ENCODE assay signal across 8 cellular contexts in the genomic region with DNA sequence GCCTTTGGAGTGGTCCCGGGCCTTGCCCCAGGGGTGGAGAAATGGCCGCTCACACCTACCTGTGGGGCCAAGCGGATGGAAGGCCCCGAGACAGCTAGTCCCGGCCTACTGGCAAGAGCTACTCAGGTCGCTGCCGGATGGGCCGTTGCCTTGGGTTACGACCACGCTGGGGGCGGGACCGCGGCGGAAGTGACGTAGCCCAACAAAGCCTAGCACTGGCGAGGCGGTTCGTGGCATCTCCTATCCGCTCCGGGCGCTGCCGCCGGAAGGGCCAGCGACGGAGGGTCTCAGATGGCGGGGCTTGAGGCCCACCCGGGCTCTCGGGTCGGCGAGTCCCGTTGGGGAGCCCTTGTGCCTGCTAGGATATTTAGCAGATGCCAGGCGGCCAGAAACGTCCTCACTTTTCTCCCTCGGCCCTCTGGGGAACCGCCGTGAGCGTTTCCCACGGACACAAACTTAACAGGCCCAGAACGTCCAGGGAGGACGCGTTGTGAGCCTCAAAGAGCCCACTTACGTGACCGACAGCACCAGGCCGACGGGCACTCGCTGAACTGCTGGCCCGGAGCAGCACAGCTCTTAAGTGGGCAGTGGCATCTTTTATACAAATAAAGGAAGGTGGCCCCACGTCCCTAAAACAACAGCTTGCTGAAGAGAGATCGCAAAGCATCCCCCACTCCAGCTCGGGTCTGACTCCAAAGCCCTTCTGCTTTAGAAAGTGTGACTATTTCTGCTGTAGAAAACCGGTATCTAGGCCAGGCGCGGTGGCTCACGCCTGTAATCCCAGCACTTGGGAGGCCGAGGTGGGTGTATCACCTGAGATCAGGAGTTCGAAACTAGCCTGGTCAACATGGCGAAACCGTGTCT. TPM values are rescaled to one million over a fixed set of nuclear protein-coding genes. Genes with fewer than 3 reads are reported as not detected.
DNase-seq lines count a peak whose midpoint lies in the region; ATAC-seq and TF ChIP-seq lines count a peak whose summit lies in the region.

A gene with protein sequence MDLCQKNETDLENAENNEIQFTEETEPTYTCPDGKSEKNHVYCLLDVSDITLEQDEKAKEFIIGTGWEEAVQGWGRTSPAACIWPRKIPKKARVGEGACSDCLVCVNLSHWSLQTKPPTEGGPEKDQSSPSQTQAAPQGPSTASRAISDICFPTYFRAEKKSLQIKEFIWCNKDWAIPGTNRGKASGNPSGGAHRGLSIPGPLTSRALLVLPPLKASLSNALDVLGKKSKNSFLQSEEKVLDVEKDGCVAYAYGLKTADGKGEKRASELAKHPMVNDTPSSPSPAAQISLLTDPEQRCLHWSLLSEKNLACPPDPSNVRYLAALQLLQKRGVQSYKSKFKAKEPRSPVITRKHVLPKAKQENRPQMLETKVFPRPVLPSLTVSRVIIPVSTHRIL (minus strand): TSS at position 162 of the 864 bp plus-strand sequence. CDS start 13,283 bp downstream, outside the sequence.

- no peaks in the 10 kb centered on the region for H3K9me2 ChIP-seq in DOHH2 (replicated peaks; ENCODE audit: control insufficient read depth, low read length)

- POLR2A ChIA-PET in Panc1 (lab: Charles Lee) = interaction anchor here (0.6 to 1.0 kb wide), 3 partner anchors 9 to 125 kb away, joined by 3 read pairs; no protein-coding TSS in a partner anchor

- peak within 1 kb of the TSS; percentile 100 for H3K4me2 ChIP-seq in DOHH2 (ENCODE audit: low read length)
- peak within 1 kb of the TSS; percentile 100 for H3K4me2 ChIP-seq in fibroblast of lung (ENCODE audit: extremely low read depth, insufficient read depth, low read length)

- H3K79me2 ChIP-seq in DOHH2 (ENCODE audit: control insufficient read depth, low read length) (no peaks in the 10 kb centered on the region), fibroblast of lung (ENCODE audit: control insufficient read depth, insufficient read depth, low read length) (no peaks in the 10 kb centered on the region)

- no peak for TF ChIP-seq CTCF in DOHH2 (IDR thresholded peaks at IDR 0.05; ENCODE audit: low read depth, low read length, poor library complexity, severe bottlenecking)
- TF ChIP-seq CTCF in Panc1 (IDR thresholded peaks at IDR 0.05) = no peak
- TF ChIP-seq CTCF in fibroblast of lung (conservative IDR thresholded peaks at IDR 0.05 in 1 of 2, IDR thresholded peaks at IDR 0.05 in 1 of 2; ENCODE audit: low read depth in 1 of 2, low read length in 2 of 2) = no peak

- ATAC-seq in GM21825 (IDR thresholded peaks at IDR 0.05; ENCODE audit: unreplicated experiment) (peak; percentile 97), Panc1 (peak; percentile 98), naive B cell (ENCODE audit: low read depth in 2 of 2) (peak; percentile 82 to 85)

- in situ Hi-C loops in Panc1 (cut with HindIII; ENCODE audit: low pct_unique_long_range_greater_than_20kb, low sequenced_read_pairs) = no loop called here

- no peaks in the 10 kb centered on the region for H3K27me3 Mint-ChIP-seq in naive B cell

- H3K9ac ChIP-seq in fibroblast of lung (ENCODE audit: insufficient read depth, low read length) = peak within 1 kb of the TSS; percentile 92

- no peaks in the 10 kb centered on the region for H3K9me3 Mint-ChIP-seq in naive B cell

- H3K4me1 ChIP-seq in DOHH2 (ENCODE audit: control insufficient read depth, low read length) (peaks cover 17% of the 10 kb centered on the region), Panc1 (ENCODE audit: control insufficient read depth, insufficient read depth, low read length) (no peaks in the 10 kb centered on the region; the same call in 1 of the 2 replicates), fibroblast of lung (ENCODE audit: control insufficient read depth, extremely low read depth, insufficient read depth, low read length) (peaks cover 2% of the 10 kb centered on the region)

- BruUV-seq in Panc1 (replicated peaks; lab: Mats Ljungman, UMichigan) = TSS peak; percentile 92

- CTCF ChIA-PET in Panc1 (lab: Charles Lee) = interaction anchor here (0.6 to 1.0 kb wide), 2 partner anchors 73 to 658 kb away, joined by 3 read pairs; no protein-coding TSS in a partner anchor

- peak within 1 kb of the TSS in 2 of 6 donors; percentile 6 to 91 for H3K27ac Mint-ChIP-seq in naive B cell

- peak within 1 kb of the TSS; percentile 61 for H3K27ac ChIP-seq in DOHH2 (ENCODE audit: low read depth, low read length)
- H3K27ac ChIP-seq in KOPT-K1 (ENCODE audit: low read depth, low read length, poor library complexity, severe bottlenecking) = peak within 1 kb of the TSS; percentile 58
- peak within 1 kb of the TSS; percentile 92 for H3K27ac ChIP-seq in Panc1 (ENCODE audit: low read length)
- peak within 1 kb of the TSS; percentile 97 for H3K27ac ChIP-seq in fibroblast of lung (ENCODE audit: insufficient read depth, low read length)

- H3F3A ChIP-seq in DOHH2 (ENCODE audit: control insufficient read depth, insufficient read depth) = 0 out of 2 replicates have a peak, but pooled peaks cover 3% of the 10 kb centered on the region

- no peaks in the 10 kb centered on the region for H3K36me3 Mint-ChIP-seq in naive B cell

- H3K36me3 ChIP-seq in DOHH2 (ENCODE audit: control insufficient read depth, low read length) = peaks cover 6% of the 10 kb centered on the region
- peaks cover 4% of the 10 kb centered on the region; the same call in 1 of the 2 replicates for H3K36me3 ChIP-seq in KOPT-K1 (ENCODE audit: insufficient read depth, low read length)
- H3K36me3 ChIP-seq in Panc1 (ENCODE audit: control insufficient read depth, insufficient read depth, low read length) = no peaks in the 10 kb centered on the region; the same call in 1 of the 2 replicates
- no peaks in the 10 kb centered on the region for H3K36me3 ChIP-seq in fibroblast of lung (ENCODE audit: control insufficient read depth, insufficient read depth, low read length)

- intact Hi-C loops in Panc1 (cut with micrococcal nuclease; ENCODE audit: unreplicated experiment) = no loop called here

- H2AFZ ChIP-seq in fibroblast of lung (ENCODE audit: low read length) = peak within 1 kb of the TSS; percentile 97

- H3K4me3 ChIP-seq in DOHH2 (ENCODE audit: low read length) (peak within 1 kb of the TSS; percentile 81), Panc1 (ENCODE audit: low read depth in 2 of 2, low read length in 2 of 2) (peak within 1 kb of the TSS; percentile 65 to 79), fibroblast of lung (replicated peaks in 1 of 4; ENCODE audit: control extremely low read depth in 1 of 4, insufficient read depth in 1 of 4, low read depth in 3 of 4, low read length in 4 of 4) (peak within 1 kb of the TSS; percentile 66 to 89 (median 82))

- peaks cover 0 to 3% (median 0%) of the 10 kb centered on the region in 3 donors for H3K4me1 Mint-ChIP-seq in naive B cell

- H4K20me1 ChIP-seq in DOHH2 (ENCODE audit: control insufficient read depth, insufficient read depth, low read depth, low read length) (no peaks in the 10 kb centered on the region), fibroblast of lung (ENCODE audit: control insufficient read depth, extremely low read depth, insufficient read depth, low read length) (no peaks in the 10 kb centered on the region)

- DNase-seq in Panc1 (ENCODE audit: low read depth, low spot score) (peak; percentile 78), activated T-helper 1 cell treated with Interleukin-2 at 50 U/mL for 16 hours (ENCODE audit: low read depth) (peak; percentile 93), fibroblast of lung (ENCODE audit: low read depth in 2 of 2) (peak; percentile 95 to 96), naive B cell (peak; percentile 98)
- peak; percentile 95 to 96 for DNase-seq in stimulated activated CD8-positive, alpha-beta memory T cell treated with anti-CD3 and anti-CD28 coated beads, Interleukin-7, amount 100 ng/mL, for 48 hours (ENCODE audit: extremely low read depth in 1 of 2, low read depth in 1 of 2)

- H3K9me3 ChIP-seq in DOHH2 (ENCODE audit: control insufficient read depth, insufficient read depth, low read length) (no peaks in the 10 kb centered on the region), KOPT-K1 (ENCODE audit: insufficient read depth, low read length, poor library complexity, severe bottlenecking) (no peaks in the 10 kb centered on the region), Panc1 (ENCODE audit: control insufficient read depth, insufficient read depth, low read depth, low read length) (no peaks in the 10 kb centered on the region), fibroblast of lung (ENCODE audit: control insufficient read depth, insufficient read depth, low read depth, low read length) (no peaks in the 10 kb centered on the region)

- H3K27me3 ChIP-seq in DOHH2 (ENCODE audit: control insufficient read depth, low read length) (peaks cover 3% of the 10 kb centered on the region; the same call in 1 of the 2 replicates), Panc1 (ENCODE audit: control insufficient read depth, insufficient read depth, low read length) (no peaks in the 10 kb centered on the region), fibroblast of lung (ENCODE audit: control insufficient read depth, insufficient read depth, low read length) (no peaks in the 10 kb centered on the region)

- H3K4me3 Mint-ChIP-seq in naive B cell = peak within 1 kb of the TSS in 2 of 8 donors; percentile 33 to 52

RNA-seq across cellular contexts. Expression of the gene that starts here (rescaled TPM):
- 1.2 TPM for total RNA-seq in Panc1 (2021; ENCODE audit: unreplicated experiment)
- 0.84 TPM for polyA plus RNA-seq in Panc1 (2012; ENCODE audit: insufficient read length)
- 0.51 TPM in 1 of 2 replicates, not detected in the other for total RNA-seq in fibroblast of lung
- 0.24 and 0.33 TPM in 2 replicates for polyA plus RNA-seq in fibroblast of lung
- polyA plus RNA-seq in fibroblast of lung (2012) = 0.14 and 0.15 TPM in 2 replicates
- not detected in 2 replicates for polyA minus RNA-seq in fibroblast of lung (ENCODE audit: low replicate concordance)
- under 1 TPM; 0.25 to 0.52 (median 0.46) TPM for polyA plus RNA-seq in naive B cell (ENCODE audit: low read depth in 6 of 6)

Comparison
In these comparisons a context has a peak if more than half of its experiments do, and no peak if none do; other contexts are left out.
1. Peak in every context shown above with its lines: DNase-seq, ATAC-seq, H3K4me3 ChIP-seq and H3K27ac ChIP-seq.
2. Peak in DNase-seq, H3K4me3 ChIP-seq, H3K27ac ChIP-seq, H3K9ac ChIP-seq and H3K4me2 ChIP-seq in fibroblast of lung; RNA of the gene not detected or under 1 TPM.
3. Peak in DNase-seq and ATAC-seq in naive B cell; RNA of the gene not detected or under 1 TPM.